ENCODE assay signal across 8 cellular contexts in genomic region chr18:10519999-10520935, GRCh38. TPM values are rescaled to one million over a fixed set of nuclear protein-coding genes. Genes with fewer than 3 reads are reported as not detected.
DNase-seq lines count a peak whose midpoint lies in the region; ATAC-seq and TF ChIP-seq lines count a peak whose summit lies in the region.

No MANE protein-coding gene starts in this region.

- H3K9ac ChIP-seq in SK-N-SH, result no peak overlapping the region

- no peaks in the 10 kb centered on the region for H3F3A ChIP-seq in SK-N-SH (replicated peaks; ENCODE audit: insufficient read depth)

- peaks cover 21% of the 10 kb centered on the region for H3K4me1 Mint-ChIP-seq in activated naive CD8-positive, alpha-beta T cell treated with anti-CD3 and anti-CD28 coated beads, Interleukin-2, amount 50 U/mL, for 24 hours
- H3K4me1 Mint-ChIP-seq in progenitor cell of endocrine pancreas (ENCODE audit: low read depth), result peaks cover 5% of the 10 kb centered on the region

- ATAC-seq in activated naive CD8-positive, alpha-beta T cell treated with anti-CD3 and anti-CD28 coated beads, Interleukin-2, amount 50 U/mL, for 24 hours, result peak; percentile 72
- ATAC-seq in Right ventricle myocardium superior (ENCODE audit: poor library complexity), result peak; percentile 90

- H4K20me1 ChIP-seq in SK-N-SH (ENCODE audit: insufficient read depth), result no peaks in the 10 kb centered on the region

- H3K27ac ChIP-seq in SK-N-SH (ENCODE audit: low read depth in 2 of 2, low read length in 1 of 2), result no peak overlapping the region

- TF ChIP-seq EP300 in SK-N-SH (IDR thresholded peaks at IDR 0.05; ENCODE audit: borderline replicate concordance in 1 of 2, low read depth in 1 of 2, low read length in 1 of 2), result no peak

- peak overlapping the region in 1 of 2 experiments; percentile 37; a peak in 1 of 4 replicates for H3K4me3 ChIP-seq in SK-N-SH (ENCODE audit: low read depth in 2 of 2, low read length in 1 of 2)

- no peak overlapping the region for H3K27ac Mint-ChIP-seq in activated naive CD8-positive, alpha-beta T cell treated with anti-CD3 and anti-CD28 coated beads, Interleukin-2, amount 50 U/mL, for 24 hours
- no peak overlapping the region for H3K27ac Mint-ChIP-seq in progenitor cell of endocrine pancreas

- POLR2A ChIA-PET in SK-N-SH (lab: Yijun Ruan, JAX), result no interaction called here

- no peaks in the 10 kb centered on the region for H3K9me3 Mint-ChIP-seq in activated naive CD8-positive, alpha-beta T cell treated with anti-CD3 and anti-CD28 coated beads, Interleukin-2, amount 50 U/mL, for 24 hours
- peaks cover 3% of the 10 kb centered on the region for H3K9me3 Mint-ChIP-seq in progenitor cell of endocrine pancreas (ENCODE audit: low read depth)

- H3K27me3 Mint-ChIP-seq in activated naive CD8-positive, alpha-beta T cell treated with anti-CD3 and anti-CD28 coated beads, Interleukin-2, amount 50 U/mL, for 24 hours, result peaks cover 20% of the 10 kb centered on the region
- peaks cover 23% of the 10 kb centered on the region for H3K27me3 Mint-ChIP-seq in progenitor cell of endocrine pancreas

- H3K79me2 ChIP-seq in SK-N-SH (ENCODE audit: insufficient read depth), result no peaks in the 10 kb centered on the region

- H3K36me3 ChIP-seq in SK-N-SH (replicated peaks in 1 of 2; ENCODE audit: control insufficient read depth in 1 of 2, insufficient read depth in 2 of 2, low read length in 1 of 2), result no peaks in the 10 kb centered on the region

- no peaks in the 10 kb centered on the region for H3K9me2 ChIP-seq in SK-N-SH

- no peak overlapping the region for H3K4me3 Mint-ChIP-seq in activated naive CD8-positive, alpha-beta T cell treated with anti-CD3 and anti-CD28 coated beads, Interleukin-2, amount 50 U/mL, for 24 hours
- no peak overlapping the region for H3K4me3 Mint-ChIP-seq in progenitor cell of endocrine pancreas (ENCODE audit: low read depth)

- intact Hi-C loops in Right ventricle myocardium superior (cut with DNase I), result loop anchor here (1.0 to 10.0 kb wide), 2 partner anchors 485 to 549 kb away; no protein-coding TSS in a partner anchor

- DNase-seq in DMS79 treated with DMSO at 0.1 percent for 48 hours (lab: John Stamatoyannopoulos, UW), result peak; percentile 65
- peak; percentile 90 for DNase-seq in H4 (ENCODE audit: low spot score)
- DNase-seq in NCI-H1048 (lab: John Stamatoyannopoulos, UW), result peak; percentile 58
- peak; percentile 73 for DNase-seq in SK-N-SH
- peak; percentile 62 for DNase-seq in activated naive CD8-positive, alpha-beta T cell treated with anti-CD3 and anti-CD28 coated beads, Interleukin-2, amount 50 U/mL, for 24 hours
- DNase-seq in Right ventricle myocardium superior, result peak; percentile 89
- DNase-seq in progenitor cell of endocrine pancreas (ENCODE audit: low spot score, unreplicated experiment), result peak; percentile 57
- no peak for DNase-seq in GOT3 (lab: John Stamatoyannopoulos, UW)

- peak overlapping the region; percentile 23; the same call in 1 of the 2 replicates for H2AFZ ChIP-seq in SK-N-SH (ENCODE audit: low read depth)

- H3K4me2 ChIP-seq in SK-N-SH, result no peak overlapping the region

- H3K27me3 ChIP-seq in SK-N-SH (ENCODE audit: insufficient read depth), result no peaks in the 10 kb centered on the region; the same call in 1 of the 2 replicates

- H3K36me3 Mint-ChIP-seq in activated naive CD8-positive, alpha-beta T cell treated with anti-CD3 and anti-CD28 coated beads, Interleukin-2, amount 50 U/mL, for 24 hours (ENCODE audit: low read depth), result no peaks in the 10 kb centered on the region
- no peaks in the 10 kb centered on the region for H3K36me3 Mint-ChIP-seq in progenitor cell of endocrine pancreas (ENCODE audit: insufficient read depth)

- WGBS in SK-N-SH (ENCODE audit: low lambda C conversion rate), result 25% methylated on average over 17 of the region's 17 CpGs

- TF ChIP-seq CTCF in SK-N-SH (IDR thresholded peaks at IDR 0.05), result peak; percentile 88
- peak; percentile 92 for TF ChIP-seq CTCF in progenitor cell of endocrine pancreas (IDR thresholded peaks at IDR 0.05; ENCODE audit: unreplicated experiment)

- peaks cover 0 to 12% of the 10 kb centered on the region in 2 experiments; a peak in 3 of 4 replicates for H3K4me1 ChIP-seq in SK-N-SH (ENCODE audit: control insufficient read depth in 1 of 2, insufficient read depth in 2 of 2, low read depth in 1 of 2, low read length in 1 of 2)

- H3K9me3 ChIP-seq in SK-N-SH, result no peaks in the 10 kb centered on the region

- TF ChIP-seq RAD21 in SK-N-SH (IDR thresholded peaks at IDR 0.05; ENCODE audit: low read length), result peak; percentile 98

- CTCF ChIA-PET in SK-N-SH (lab: Yijun Ruan, JAX), result interaction anchor here (0.7 to 6.6 kb wide), 28 partner anchors 9 to 560 kb away, joined by 3 to 210 read pairs (median 4); no protein-coding TSS in a partner anchor

TF ChIP-seq in SK-N-SH, 30 proteins besides CTCF, POLR2A, EP300 and RAD21:
- TF ChIP-seq CHD2 (IDR thresholded peaks at IDR 0.05; ENCODE audit: low read length, partially characterized antibody) (peak; percentile 30), MAX (IDR thresholded peaks at IDR 0.05; ENCODE audit: low read depth) (0 out of 2 replicates have a peak, but pooled peaks have one; percentile 23), SMC3 (IDR thresholded peaks at IDR 0.05; ENCODE audit: low read depth, low read length) (peak; percentile 97), NRF1 (IDR thresholded peaks at IDR 0.05; ENCODE audit: low read depth, low read length) (no peak), RCOR1 (IDR thresholded peaks at IDR 0.05; ENCODE audit: low read length) (no peak)

RNA-seq across cellular contexts. Expression of gene NAPG, which starts 5.6 kb away (rescaled TPM):
- 26.6 and 30.8 TPM in 2 replicates for total RNA-seq in H4 (2014; rRNA removed; shearing (Covaris generic))
- polyA plus RNA-seq in SK-N-SH (2012; rRNA removed), result 9.2 and 13.6 TPM in 2 replicates
- polyA plus RNA-seq in SK-N-SH (2012; cell fraction: cytosol; rRNA removed), result 11.2 and 13.4 TPM in 2 replicates
- 15.7 and 28.7 TPM in 2 replicates for polyA plus RNA-seq in SK-N-SH (2012; cell fraction: nucleus; rRNA removed)
- 25.8 TPM for total RNA-seq in Right ventricle myocardium superior
- total RNA-seq in progenitor cell of endocrine pancreas, result 27.2 and 27.3 TPM in 2 replicates
